In genomic region chr5:149680810-149681221, GRCh38 we compare ENCODE assay signal across 9 cellular contexts. TPM values are rescaled to one million over a fixed set of nuclear protein-coding genes. Genes with fewer than 3 reads are reported as not detected.
A peak's percentile ranks its signal among the peaks of the same experiment; 100 is the strongest.
DNase-seq lines count a peak whose midpoint lies in the region; ATAC-seq, FAIRE-seq and TF ChIP-seq lines count a peak whose summit lies in the region.
"Had no signal": no experiment of that assay in that cellular context is flagged by ENCODE, and none has a peak within 500 bp of the region (broad histone marks: within the 10 kb centered on the region; RNA-seq: fewer than 3 reads in every experiment).

No MANE protein-coding gene starts in this region.

- no peaks in the 10 kb centered on the region for H4K20me1 ChIP-seq in OCI-LY3 (ENCODE audit: insufficient read depth, low read length)

- H3K4me3 ChIP-seq in OCI-LY3 (ENCODE audit: low read length): peak overlapping the region; percentile 38; the same call in 1 of the 2 replicates
- H3K4me3 ChIP-seq in pancreas: no peak overlapping the region
- no peak overlapping the region for H3K4me3 ChIP-seq in BE2C (ENCODE audit: low read depth, low read length)
- H3K4me3 ChIP-seq: HAP-1 had no signal

- H3K27ac ChIP-seq in OCI-LY3 (ENCODE audit: low read length) (peak overlapping the region; percentile 68), pancreas (no peak overlapping the region)

- TF ChIP-seq CTCF in OCI-LY3 (IDR thresholded peaks at IDR 0.05; ENCODE audit: low read depth, low read length): no peak
- TF ChIP-seq CTCF in pancreas (IDR thresholded peaks at IDR 0.05): no peak
- TF ChIP-seq CTCF in BE2C (IDR thresholded peaks at IDR 0.05; ENCODE audit: low read depth, low read length): no peak

- no peaks in the 10 kb centered on the region for H3K36me3 ChIP-seq in OCI-LY3 (replicated peaks; ENCODE audit: low read depth, low read length)
- no peaks in the 10 kb centered on the region for H3K36me3 ChIP-seq in pancreas
- no peaks in the 10 kb centered on the region for H3K36me3 ChIP-seq in BE2C
- H3K36me3 ChIP-seq: HAP-1 had no signal

- H2AFZ ChIP-seq in OCI-LY3 (ENCODE audit: low read depth, low read length): no peak overlapping the region

- DNase-seq in pancreas (peak in 1 of 6 donors; percentile 33), COR-L47 (lab: John Stamatoyannopoulos, UW) (no peak), BE2C (no peak), NCI-H446 (lab: John Stamatoyannopoulos, UW) (no peak)

- peak overlapping the region; percentile 67 for H3K4me2 ChIP-seq in OCI-LY3 (ENCODE audit: low read length)

- H3K9ac ChIP-seq in OCI-LY3 (ENCODE audit: low read length): peak overlapping the region; percentile 41; the same call in 1 of the 2 replicates

- H3K9me3 ChIP-seq in OCI-LY3 (ENCODE audit: insufficient read depth, low read length): no peaks in the 10 kb centered on the region
- no peaks in the 10 kb centered on the region for H3K9me3 ChIP-seq in pancreas
- H3K9me3 ChIP-seq in BE2C: no peaks in the 10 kb centered on the region
- H3K9me3 ChIP-seq: HAP-1 had no signal

- FAIRE-seq in pancreas (lab: Jason Lieb, UNC): no peak

- H3K79me2 ChIP-seq in OCI-LY3 (ENCODE audit: low read length): no peaks in the 10 kb centered on the region

- peaks cover 3% of the 10 kb centered on the region; the same call in 1 of the 2 replicates for H3K27me3 ChIP-seq in OCI-LY3 (ENCODE audit: low read depth, low read length)
- no peaks in the 10 kb centered on the region for H3K27me3 ChIP-seq in pancreas
- H3K27me3 ChIP-seq in BE2C: no peaks in the 10 kb centered on the region

- 86 to 95% methylated on average over 1 to 2 of the region's 2 CpGs for WGBS in pancreas, 2 donors

- H3K4me1 ChIP-seq in OCI-LY3 (ENCODE audit: low read length) (peaks cover 37% of the 10 kb centered on the region), pancreas (no peaks in the 10 kb centered on the region), BE2C (no peaks in the 10 kb centered on the region)
- H3K4me1 ChIP-seq: HAP-1 had no signal

- intact Hi-C loops in pancreas (cut with DNase I): no loop called here

- ATAC-seq in GM18867 (IDR thresholded peaks at IDR 0.05; ENCODE audit: unreplicated experiment): peak; percentile 97
- ATAC-seq in HG02852 (IDR thresholded peaks at IDR 0.05; ENCODE audit: unreplicated experiment): peak; percentile 100
- peak in 3 of 4 donors; percentile 56 to 80 (median 79) for ATAC-seq in pancreas
- no peak for ATAC-seq in SK-N-SH treated with all-trans-retinoic acid at 6 μM for 48 hours

TF ChIP-seq in SK-N-SH treated with all-trans-retinoic acid at 6 μM for 48 hours, 23 proteins besides CTCF, POLR2A, EP300 and RAD21:
- TF ChIP-seq TOX (CRISPR knock-in tag; IDR thresholded peaks at IDR 0.05; ENCODE audit: borderline replicate concordance) (no peak), OSR1 (CRISPR knock-in tag; IDR thresholded peaks at IDR 0.05) (no peak)
TF ChIP-seq in SK-N-SH treated with all-trans-retinoic acid at 6 μM for 48 hours: peak in this region for 0.

RNA-seq across cellular contexts. Expression of gene PPARGC1B, which starts 49.3 kb away (rescaled TPM):
- total RNA-seq in pancreas: 1 to 10 TPM; 1.1 to 2.4 (median 1.5) TPM
- 1 to 10 TPM in 1 of 2 donors, under 1 TPM in 1; 0.47 to 1.4 TPM for polyA plus RNA-seq in pancreas
- polyA plus RNA-seq in BE2C (2012; ENCODE audit: insufficient read depth, insufficient read length, low read depth): 3.4 TPM
